ENCODE assay signal across 7 cellular contexts in genomic region chr11:126679033-126679432, GRCh38.
"Had no signal": no experiment of that assay in that cellular context is flagged by ENCODE, and none has a peak within 500 bp of the region (broad histone marks: within the 10 kb centered on the region; RNA-seq: fewer than 3 reads in every experiment).

No MANE protein-coding gene starts in this region.

- H3K4me3 ChIP-seq: GM23338 had no signal

- H2AFZ ChIP-seq: GM23338 had no signal

- ATAC-seq: GM23338 had no signal

- H3K4me2 ChIP-seq: GM23338 had no signal

- FAIRE-seq: H1, H54, HTR-8/SVneo had no signal

- DNase-seq: H9, HCEC 1CT, KBM-7 had no signal
